In genomic region chr14:97185186-97185585, GRCh38 we compare ENCODE assay signal across 11 cellular contexts.
A peak's percentile ranks its signal among the peaks of the same experiment; 100 is the strongest.
DNase-seq lines count a peak whose midpoint lies in the region; ATAC-seq and TF ChIP-seq lines count a peak whose summit lies in the region.
"Had no signal": no experiment of that assay in that cellular context is flagged by ENCODE, and none has a peak within 500 bp of the region (broad histone marks: within the 10 kb centered on the region; RNA-seq: fewer than 3 reads in every experiment).

No MANE protein-coding gene starts in this region.

- POLR2A ChIA-PET in GM10248 (lab: Yijun Ruan, JAX): no interaction called here

- ATAC-seq in foreskin keratinocyte (no peak), HG03432 (IDR thresholded peaks at IDR 0.05; ENCODE audit: unreplicated experiment) (no peak), GM21825 (IDR thresholded peaks at IDR 0.05; ENCODE audit: unreplicated experiment) (no peak), HG02642 (IDR thresholded peaks at IDR 0.05; ENCODE audit: poor library complexity, unreplicated experiment) (no peak)

- no peaks in the 10 kb centered on the region for H3K36me3 ChIP-seq in OCI-LY3 (replicated peaks; ENCODE audit: low read depth, low read length)
- H3K36me3 ChIP-seq in MG63: no peaks in the 10 kb centered on the region
- H3K36me3 ChIP-seq: sigmoid colon, thoracic aorta had no signal

- H2AFZ ChIP-seq in OCI-LY3 (ENCODE audit: low read depth, low read length): no peak overlapping the region

- H3K9me3 ChIP-seq in OCI-LY3 (ENCODE audit: insufficient read depth, low read length) (no peaks in the 10 kb centered on the region; the same call in 1 of the 2 replicates), MG63 (no peaks in the 10 kb centered on the region)
- H3K9me3 ChIP-seq: thoracic aorta had no signal

- H3K9ac ChIP-seq in OCI-LY3 (ENCODE audit: low read length): no peak overlapping the region

- H3K4me2 ChIP-seq in OCI-LY3 (ENCODE audit: low read length): no peak overlapping the region

- H3K4me1 ChIP-seq in OCI-LY3 (ENCODE audit: low read length): peaks cover 7% of the 10 kb centered on the region; the same call in 1 of the 2 replicates
- peaks cover 4% of the 10 kb centered on the region for H3K4me1 ChIP-seq in foreskin keratinocyte
- H3K4me1 ChIP-seq: sigmoid colon had no signal

- H4K20me1 ChIP-seq in OCI-LY3 (ENCODE audit: insufficient read depth, low read length): no peaks in the 10 kb centered on the region

- TF ChIP-seq CTCF in AG10803 (conservative IDR thresholded peaks at IDR 0.05; ENCODE audit: low read length) (peak; percentile 39), GM10248 (IDR thresholded peaks at IDR 0.05; ENCODE audit: control extremely low read depth, extremely low read depth, low read depth, missing control alignments) (peak; percentile 39), OCI-LY3 (IDR thresholded peaks at IDR 0.05; ENCODE audit: low read depth, low read length) (peak; percentile 55), foreskin keratinocyte (conservative IDR thresholded peaks at IDR 0.05) (peak; percentile 54)

- H3K4me3 ChIP-seq in AG10803 (ENCODE audit: low read length) (no peak overlapping the region), OCI-LY3 (ENCODE audit: low read length) (no peak overlapping the region), MG63 (no peak overlapping the region)
- H3K4me3 ChIP-seq: sigmoid colon, thoracic aorta had no signal

- no peaks in the 10 kb centered on the region for H3K79me2 ChIP-seq in OCI-LY3 (ENCODE audit: low read length)

- CTCF ChIA-PET in GM10248 (lab: Yijun Ruan, JAX): no interaction called here

- DNase-seq in AG10803 (ENCODE audit: low read depth) (peak; percentile 7), GM10248 (ENCODE audit: extremely low spot score) (no peak), foreskin keratinocyte (no peak), MG63 (no peak)
- DNase-seq: activated naive CD8-positive, alpha-beta T cell treated with anti-CD3 and anti-CD28 coated beads for 36 hours; sigmoid colon had no signal

- H3K27ac ChIP-seq in OCI-LY3 (ENCODE audit: low read length) (no peak overlapping the region), foreskin keratinocyte (no peak overlapping the region)
- H3K27ac ChIP-seq: sigmoid colon, thoracic aorta had no signal

- H3K27me3 ChIP-seq in OCI-LY3 (ENCODE audit: low read depth, low read length) (peaks cover 31% of the 10 kb centered on the region), foreskin keratinocyte (peaks cover 6% of the 10 kb centered on the region), MG63 (no peaks in the 10 kb centered on the region)
